ENCODE assay signal across 18 cellular contexts in genomic region chr17:31645351-31645750, GRCh38.
"Had no signal": no experiment of that assay in that cellular context is flagged by ENCODE, and none has a peak within 500 bp of the region (broad histone marks: within the 10 kb centered on the region; RNA-seq: fewer than 3 reads in every experiment).

No MANE protein-coding gene starts in this region.

- H3K9me3 ChIP-seq: suprapubic skin, vagina had no signal

- H3K27me3 Mint-ChIP-seq: activated CD4-positive, alpha-beta T cell treated with anti-CD3 and anti-CD28 coated beads, Interleukin-2, amount 10 ng/mL, durations not matched to agents 7 days and 5 days had no signal

- H3K27ac ChIP-seq: dorsolateral prefrontal cortex, epithelial cell of prostate, suprapubic skin, transverse colon, vagina had no signal

- H3K27ac Mint-ChIP-seq: activated CD4-positive, alpha-beta T cell treated with anti-CD3 and anti-CD28 coated beads, Interleukin-2, amount 10 ng/mL, durations not matched to agents 7 days and 5 days; activated naive CD8-positive, alpha-beta T cell treated with anti-CD3 and anti-CD28 coated beads, Interleukin-2, amount 10 ng/mL, durations not matched to agents 7 days and 5 days; activated T-cell treated with anti-CD3 and anti-CD28 coated beads, Interleukin-2, amount 50 U/mL, for 72 hours; mesothelial cell of epicardium; nephron progenitor cell; stimulated activated naive CD8-positive, alpha-beta T cell treated with anti-CD3 and anti-CD28 coated beads, Interleukin-15, Interleukin-2, amounts not matched to agents 100 ng/mL and 50 ng/mL, for 24 hours; T-cell had no signal

- H3K4me1 Mint-ChIP-seq: activated CD4-positive, alpha-beta T cell treated with anti-CD3 and anti-CD28 coated beads, Interleukin-2, amount 10 ng/mL, durations not matched to agents 7 days and 5 days; mesothelial cell of epicardium; nephron progenitor cell; T-cell had no signal

- H3K36me3 Mint-ChIP-seq: T-cell had no signal

- H3K27me3 ChIP-seq: suprapubic skin, transverse colon, vagina had no signal

- H3K4me3 Mint-ChIP-seq: activated CD4-positive, alpha-beta T cell treated with anti-CD3 and anti-CD28 coated beads, Interleukin-2, amount 10 ng/mL, durations not matched to agents 7 days and 5 days; activated naive CD8-positive, alpha-beta T cell treated with anti-CD3 and anti-CD28 coated beads, Interleukin-2, amount 10 ng/mL, durations not matched to agents 7 days and 5 days; activated T-cell treated with anti-CD3 and anti-CD28 coated beads, Interleukin-2, amount 50 U/mL, for 72 hours; mesothelial cell of epicardium; nephron progenitor cell; stimulated activated naive CD8-positive, alpha-beta T cell treated with anti-CD3 and anti-CD28 coated beads, Interleukin-15, Interleukin-2, amounts not matched to agents 100 ng/mL and 50 ng/mL, for 24 hours; T-cell had no signal

- DNase-seq: activated CD4-positive, alpha-beta T cell treated with anti-CD3 and anti-CD28 coated beads, Interleukin-2, amount 10 ng/mL, durations not matched to agents 7 days and 5 days; activated effector memory CD4-positive, alpha-beta T cell treated with anti-CD3 and anti-CD28 coated beads, Interleukin-2, amount 50 U/mL, for 16 hours; activated naive CD8-positive, alpha-beta T cell treated with anti-CD3 and anti-CD28 coated beads, Interleukin-2, amount 10 ng/mL, durations not matched to agents 7 days and 5 days; activated T-cell treated with anti-CD3 and anti-CD28 coated beads, Interleukin-2, amount 50 U/mL, for 72 hours; amygdala; dorsolateral prefrontal cortex; foreskin melanocyte; glutamatergic neuron; hypothalamus; nephron progenitor cell; T-cell; transverse colon had no signal

- H3K4me3 ChIP-seq: dorsolateral prefrontal cortex, lung, suprapubic skin, transverse colon, vagina had no signal

- ATAC-seq: activated T-cell treated with anti-CD3 and anti-CD28 coated beads, Interleukin-2, amount 50 U/mL, for 72 hours; T-cell had no signal

- H3K36me3 ChIP-seq: suprapubic skin, transverse colon, vagina had no signal
